Comparison of ENCODE assay signal across 28 cellular contexts in the genomic region with DNA sequence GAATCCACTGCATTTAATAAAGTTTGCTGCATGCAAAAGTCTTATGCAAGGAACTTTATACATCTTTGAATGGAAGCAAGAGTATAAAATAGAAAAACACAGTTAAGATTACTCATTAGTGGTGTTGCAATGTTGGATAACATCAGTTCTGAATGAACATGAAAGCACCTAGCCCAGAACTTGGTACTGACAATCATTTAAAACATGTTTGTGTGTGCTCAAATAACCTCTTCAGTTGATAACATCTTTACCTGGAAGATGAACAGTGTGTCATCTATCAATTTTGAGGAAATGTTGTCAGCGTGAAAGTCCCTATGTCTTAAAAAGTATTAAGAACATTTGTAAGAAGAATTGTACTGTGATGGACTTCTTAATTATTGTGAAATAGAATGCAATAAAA.
"Had no signal": no experiment of that assay in that cellular context is flagged by ENCODE, and none has a peak within 500 bp of the region (broad histone marks: within the 10 kb centered on the region; RNA-seq: fewer than 3 reads in every experiment).

No MANE protein-coding gene starts in this region.

- H3K4me1 ChIP-seq: gastrocnemius medialis, parathyroid adenoma, right atrium auricular region, suprapubic skin, transverse colon had no signal

- H3K4me3 Mint-ChIP-seq: effector memory CD8-positive, alpha-beta T cell; mesothelial cell of epicardium; naive B cell; natural killer cell treated with Interleukin-12 subunit alpha and Interleukin-12 subunit beta and Interleukin-15 and Interleukin-18, amount 100 ng/mL, for 72 hours; neural progenitor cell; stimulated activated naive CD8-positive, alpha-beta T cell treated with anti-CD3 and anti-CD28 coated beads, Interleukin-15, amount 100 ng/mL, for 72 hours had no signal

- ATAC-seq: effector memory CD8-positive, alpha-beta T cell; gastrocnemius medialis; left ventricle myocardium superior; mucosa of descending colon; natural killer cell treated with Interleukin-12 subunit alpha and Interleukin-12 subunit beta and Interleukin-15 and Interleukin-18, amount 100 ng/mL, for 72 hours; sciatic nerve; stimulated activated naive CD8-positive, alpha-beta T cell treated with anti-CD3 and anti-CD28 coated beads, Interleukin-15, amount 100 ng/mL, for 72 hours had no signal

- H3K27me3 Mint-ChIP-seq: effector memory CD8-positive, alpha-beta T cell; natural killer cell treated with Interleukin-12 subunit alpha and Interleukin-12 subunit beta and Interleukin-15 and Interleukin-18, amount 100 ng/mL, for 72 hours; progenitor cell of endocrine pancreas; stimulated activated naive CD8-positive, alpha-beta T cell treated with anti-CD3 and anti-CD28 coated beads, Interleukin-15, amount 100 ng/mL, for 72 hours had no signal

- H3K4me3 ChIP-seq: coronary artery, gastrocnemius medialis, lung, mucosa of descending colon, neural progenitor cell, right atrium auricular region, smooth muscle cell, suprapubic skin, transverse colon, vagina had no signal

- FAIRE-seq: endometrium, keratinocyte had no signal

- H3K36me3 Mint-ChIP-seq: mesothelial cell of epicardium; naive B cell; natural killer cell treated with Interleukin-12 subunit alpha and Interleukin-12 subunit beta and Interleukin-15 and Interleukin-18, amount 100 ng/mL, for 72 hours; neural progenitor cell had no signal

- H3K4me1 Mint-ChIP-seq: naive B cell; stimulated activated naive CD8-positive, alpha-beta T cell treated with anti-CD3 and anti-CD28 coated beads, Interleukin-15, amount 100 ng/mL, for 72 hours had no signal

- H3K9me3 ChIP-seq: gastrocnemius medialis, mucosa of descending colon, right atrium auricular region, suprapubic skin, transverse colon, vagina had no signal

- H3K27me3 ChIP-seq: gastrocnemius medialis, neural progenitor cell, right atrium auricular region, suprapubic skin, transverse colon, vagina had no signal

- H3K27ac Mint-ChIP-seq: effector memory CD8-positive, alpha-beta T cell; mesothelial cell of epicardium; naive B cell; natural killer cell treated with Interleukin-12 subunit alpha and Interleukin-12 subunit beta and Interleukin-15 and Interleukin-18, amount 100 ng/mL, for 72 hours; neural progenitor cell; progenitor cell of endocrine pancreas; stimulated activated naive CD8-positive, alpha-beta T cell treated with anti-CD3 and anti-CD28 coated beads, Interleukin-15, amount 100 ng/mL, for 72 hours had no signal

- H3K36me3 ChIP-seq: gastrocnemius medialis, neural progenitor cell, right atrium auricular region, suprapubic skin, transverse colon, vagina had no signal

- H3K27ac ChIP-seq: coronary artery, gastrocnemius medialis, neural progenitor cell, parathyroid adenoma, right atrium auricular region, suprapubic skin, transverse colon, vagina had no signal

- DNase-seq: dermis blood vessel endothelial cell; effector memory CD8-positive, alpha-beta T cell; gastrocnemius medialis; head of caudate nucleus; left ventricle myocardium superior; mucosa of descending colon; naive B cell; stimulated activated CD4-positive, alpha-beta T cell treated with anti-CD3 and anti-CD28 coated beads, Interleukin-12 subunit alpha, Interleukin-12 subunit beta, amount 100 ng/mL, for 4 hours; stimulated activated CD4-positive, alpha-beta T cell treated with anti-CD3 and anti-CD28 coated beads, Interleukin-1b, Interleukin-23, amount 100 ng/mL, for 48 hours; stimulated activated CD4-positive, alpha-beta T cell treated with anti-CD3 and anti-CD28 coated beads, Interleukin-4, amount 100 ng/mL, for 1 hour; stimulated activated CD8-positive, alpha-beta memory T cell treated with anti-CD3 and anti-CD28 coated beads, Interleukin-4, amount 100 ng/mL, for 48 hours; stimulated activated naive CD4-positive, alpha-beta T cell; stimulated activated naive CD8-positive, alpha-beta T cell treated with anti-CD3 and anti-CD28 coated beads, Interleukin-15, amount 100 ng/mL, for 72 hours; transverse colon had no signal
